Comparison of ENCODE assay signal across 8 cellular contexts in genomic region chr7:74083928-74084721, GRCh38. TPM values are rescaled to one million over a fixed set of nuclear protein-coding genes. Genes with fewer than 3 reads are reported as not detected.
DNase-seq lines count a peak whose midpoint lies in the region; ATAC-seq, FAIRE-seq and TF ChIP-seq lines count a peak whose summit lies in the region.

No MANE protein-coding gene starts in this region.

- peak overlapping the region; percentile 84 for H3K4me2 ChIP-seq in Loucy (ENCODE audit: low read depth, low read length, poor library complexity, severe bottlenecking)

- peak overlapping the region; percentile 76 for H3K4me3 ChIP-seq in Loucy (ENCODE audit: low read length, poor library complexity, severe bottlenecking)
- peak overlapping the region; percentile 82 for H3K4me3 ChIP-seq in epithelial cell of proximal tubule (ENCODE audit: low read depth, low read length)
- peak overlapping the region; percentile 44 for H3K4me3 ChIP-seq in naive thymus-derived CD4-positive, alpha-beta T cell (ENCODE audit: low read length)
- H3K4me3 ChIP-seq in aorta (ENCODE audit: low read length in 2 of 2), result peak overlapping the region; percentile 93 to 98

- peak; percentile 48 for FAIRE-seq in GM12891 (lab: Jason Lieb, UNC)

- ATAC-seq in activated B cell treated with CpG ODN at 0.5 μM for 24 hours (ENCODE audit: low read depth) (peak; percentile 59), aorta (ENCODE audit: low FRiP score) (peak; percentile 40)
- ATAC-seq in naive thymus-derived CD4-positive, alpha-beta T cell, result peak; percentile 68

- peak overlapping the region; percentile 53 for H3K27ac Mint-ChIP-seq in activated B cell treated with CpG ODN at 0.5 μM for 24 hours
- peak overlapping the region in 6 of 9 donors; percentile 18 to 80 (median 69) for H3K27ac Mint-ChIP-seq in naive thymus-derived CD4-positive, alpha-beta T cell

- TF ChIP-seq POLR2A in GM12891 (IDR thresholded peaks at IDR 0.05; ENCODE audit: low read depth, low read length), result no peak

- H3K4me3 Mint-ChIP-seq in activated B cell treated with CpG ODN at 0.5 μM for 24 hours, result peak overlapping the region; percentile 84
- peak overlapping the region; percentile 57 to 89 (median 80) for H3K4me3 Mint-ChIP-seq in naive thymus-derived CD4-positive, alpha-beta T cell

- DNase-seq in GM12891 (ENCODE audit: insufficient read length, low spot score) (no peak), HCEC 1CT (peak; percentile 83), activated B cell treated with CpG ODN at 0.5 μM for 24 hours (no peak), epithelial cell of proximal tubule (ENCODE audit: low read depth) (no peak), aorta (peak; percentile 66 to 83), activated gamma-delta T cell treated with Interleukin-2 at 50 U/mL for 16 hours (no peak)
- DNase-seq in naive thymus-derived CD4-positive, alpha-beta T cell, result peak in 2 of 9 donors; percentile 43 to 71

- no peaks in the 10 kb centered on the region for H4K20me1 ChIP-seq in Loucy (ENCODE audit: insufficient read depth, low read length, poor library complexity, severe bottlenecking)

- peak overlapping the region; percentile 80 for H3K9ac ChIP-seq in Loucy (ENCODE audit: low read depth, low read length, poor library complexity, severe bottlenecking)

- no peaks in the 10 kb centered on the region for H3K27me3 Mint-ChIP-seq in activated B cell treated with CpG ODN at 0.5 μM for 24 hours
- no peaks in the 10 kb centered on the region for H3K27me3 Mint-ChIP-seq in naive thymus-derived CD4-positive, alpha-beta T cell

- H3K36me3 Mint-ChIP-seq in activated B cell treated with CpG ODN at 0.5 μM for 24 hours (ENCODE audit: low read depth), result peaks cover 13% of the 10 kb centered on the region
- peaks cover 0 to 18% (median 3%) of the 10 kb centered on the region in 5 donors for H3K36me3 Mint-ChIP-seq in naive thymus-derived CD4-positive, alpha-beta T cell

- intact Hi-C loops in activated B cell treated with CpG ODN at 0.5 μM for 24 hours (cut with micrococcal nuclease) (loop anchor here (1.0 to 5.0 kb wide), 5 partner anchors 10 to 203 kb away; partner anchors contain the start of genes CLIP2 and EIF4H), aorta (cut with DNase I) (loop anchor here in 1 of 2 donors (5.0 kb wide), 1 partner anchor 93 kb away; no protein-coding TSS in a partner anchor)
- intact Hi-C loops in naive thymus-derived CD4-positive, alpha-beta T cell (cut with micrococcal nuclease), result loop anchor here (1.0 to 5.0 kb wide), 10 partner anchors 10 to 1655 kb away; partner anchors contain the start of genes ABHD11 (in 2 of the 2), RFC2 (in 2 of the 2), EIF4H (in 1 of the 2) and HIP1 (in 1 of the 2)

- peak overlapping the region; percentile 69 for H3K27ac ChIP-seq in naive thymus-derived CD4-positive, alpha-beta T cell (ENCODE audit: low read depth, low read length)
- no peak overlapping the region for H3K27ac ChIP-seq in aorta (ENCODE audit: low read depth in 1 of 2, low read length in 2 of 2)

- H3K36me3 ChIP-seq in Loucy (ENCODE audit: insufficient read depth, low read length) (no peaks in the 10 kb centered on the region), aorta (ENCODE audit: control insufficient read depth in 1 of 2, insufficient read depth in 2 of 2, low read length in 1 of 2) (no peaks in the 10 kb centered on the region)
- no peaks in the 10 kb centered on the region for H3K36me3 ChIP-seq in naive thymus-derived CD4-positive, alpha-beta T cell (ENCODE audit: control insufficient read depth in 2 of 3, insufficient read depth in 3 of 3, low read length in 3 of 3)

- 4 to 6% methylated on average over 28 to 61 of the region's 61 CpGs for WGBS in aorta, 2 donors

- CTCF ChIA-PET in activated B cell treated with CpG ODN at 0.5 μM for 24 hours (lab: Charles Lee), result interaction anchor here (0.9 to 2.3 kb wide), 4 partner anchors 16 to 317 kb away, joined by 3 to 6 read pairs (median 4); no protein-coding TSS in a partner anchor
- CTCF ChIA-PET in naive thymus-derived CD4-positive, alpha-beta T cell (lab: Charles Lee), result interaction anchor here (0.7 kb wide), 1 partner anchor 14 kb away, joined by 3 read pairs; no protein-coding TSS in a partner anchor

- H3K9me3 Mint-ChIP-seq in activated B cell treated with CpG ODN at 0.5 μM for 24 hours, result no peaks in the 10 kb centered on the region
- no peaks in the 10 kb centered on the region for H3K9me3 Mint-ChIP-seq in naive thymus-derived CD4-positive, alpha-beta T cell

- H3K27me3 ChIP-seq in Loucy (ENCODE audit: insufficient read depth, low read length, poor library complexity, severe bottlenecking) (no peaks in the 10 kb centered on the region), aorta (ENCODE audit: control insufficient read depth in 1 of 2, insufficient read depth in 2 of 2, low read length in 1 of 2) (no peaks in the 10 kb centered on the region)
- H3K27me3 ChIP-seq in naive thymus-derived CD4-positive, alpha-beta T cell (ENCODE audit: control insufficient read depth in 2 of 2, insufficient read depth in 2 of 2, low read length in 2 of 2), result no peaks in the 10 kb centered on the region

- peak overlapping the region; percentile 66 for H2AFZ ChIP-seq in Loucy (ENCODE audit: low read length)

- H3K4me1 ChIP-seq in Loucy (ENCODE audit: insufficient read depth, low read length, poor library complexity, severe bottlenecking) (peaks cover 16% of the 10 kb centered on the region), aorta (ENCODE audit: control insufficient read depth in 1 of 2, insufficient read depth in 2 of 2, low read length in 2 of 2) (peaks cover 0 to 3% of the 10 kb centered on the region in 2 donors)
- H3K4me1 ChIP-seq in naive thymus-derived CD4-positive, alpha-beta T cell (ENCODE audit: control insufficient read depth in 2 of 2, insufficient read depth in 2 of 2, low read length in 2 of 2), result peaks cover 7 to 11% of the 10 kb centered on the region in 2 donors

- H3K9me3 ChIP-seq in Loucy (ENCODE audit: insufficient read depth, low read depth, low read length), result no peaks in the 10 kb centered on the region
- no peaks in the 10 kb centered on the region for H3K9me3 ChIP-seq in naive thymus-derived CD4-positive, alpha-beta T cell (ENCODE audit: control insufficient read depth in 2 of 3, low read length in 3 of 3)
- no peaks in the 10 kb centered on the region for H3K9me3 ChIP-seq in aorta (ENCODE audit: control insufficient read depth, low read length)

- H3K4me1 Mint-ChIP-seq in activated B cell treated with CpG ODN at 0.5 μM for 24 hours, result peaks cover 7% of the 10 kb centered on the region
- peaks cover 0 to 18% (median 9%) of the 10 kb centered on the region in 7 donors for H3K4me1 Mint-ChIP-seq in naive thymus-derived CD4-positive, alpha-beta T cell

- H3K79me2 ChIP-seq in Loucy (ENCODE audit: insufficient read depth, low read length), result peaks cover 9% of the 10 kb centered on the region; the same call in 1 of the 2 replicates

- POLR2A ChIA-PET in activated B cell treated with CpG ODN at 0.5 μM for 24 hours (lab: Charles Lee), result interaction anchor here (0.5 to 3.7 kb wide), 13 partner anchors 10 to 288 kb away, joined by 3 to 59 read pairs (median 4); partner anchors contain the start of genes EIF4H and LAT2
- POLR2A ChIA-PET in naive thymus-derived CD4-positive, alpha-beta T cell (lab: Charles Lee), result interaction anchor here (0.7 to 1.7 kb wide), 3 partner anchors 10 to 171 kb away, joined by 4 to 11 read pairs (median 5); partner anchors contain the start of gene EIF4H

- no peaks in the 10 kb centered on the region for H3K9me2 ChIP-seq in Loucy (replicated peaks; ENCODE audit: low read depth, low read length)

- TF ChIP-seq CTCF in Loucy (conservative IDR thresholded peaks at IDR 0.05; ENCODE audit: low read length) (no peak), activated B cell treated with CpG ODN at 0.5 μM for 24 hours (IDR thresholded peaks at IDR 0.05) (no peak), epithelial cell of proximal tubule (conservative IDR thresholded peaks at IDR 0.05; ENCODE audit: low read depth, low read length) (no peak)

- H3F3A ChIP-seq in Loucy (ENCODE audit: low read depth), result no peaks in the 10 kb centered on the region

TF ChIP-seq in GM12891, 5 proteins besides CTCF, POLR2A, EP300 and RAD21:
- no peak for TF ChIP-seq POLR2AphosphoS5 (IDR thresholded peaks at IDR 0.05; ENCODE audit: low read depth, low read length)

RNA-seq across cellular contexts. Expression of gene LIMK1, which starts 0.5 kb away (rescaled TPM):
- polyA plus RNA-seq in GM12891 (2012; ENCODE audit: low read depth, missing spikeins), result 29.8 TPM
- total RNA-seq in activated B cell treated with CpG ODN at 0.5 μM for 24 hours, result 59.6 and 62.7 TPM in 2 replicates
- 55.0 and 79.3 TPM in 2 replicates for total RNA-seq in epithelial cell of proximal tubule
- total RNA-seq in naive thymus-derived CD4-positive, alpha-beta T cell, result 10 to 100 TPM; 11.0 to 19.7 (median 14.1) TPM
- 1 to 10 TPM; 2.2 to 2.9 TPM for polyA plus RNA-seq in naive thymus-derived CD4-positive, alpha-beta T cell
- total RNA-seq in aorta, result 10 to 100 TPM; 14.7 to 18.9 TPM
- polyA plus RNA-seq in aorta, result 1 to 10 TPM; 6.1 to 8.4 TPM

RNA-seq across cellular contexts. Expression of gene ELN, which starts 56.2 kb away (rescaled TPM):
- polyA plus RNA-seq in GM12891 (2012; ENCODE audit: low read depth, missing spikeins), result not detected
- total RNA-seq in activated B cell treated with CpG ODN at 0.5 μM for 24 hours (not detected in 2 replicates), epithelial cell of proximal tubule (0.12 TPM in 1 of 2 replicates, not detected in the other), aorta (100 to 1,000 TPM; 556 to 836 TPM)
- total RNA-seq in naive thymus-derived CD4-positive, alpha-beta T cell, result under 1 TPM in 3 of 5 experiments, not detected in 2; 0.11 to 0.67 (median 0.66) TPM
- polyA plus RNA-seq in naive thymus-derived CD4-positive, alpha-beta T cell, result not detected
- polyA plus RNA-seq in aorta, result 1,000 to 10,000 TPM in 1 of 2 donors, 100 to 1,000 TPM in 1; 262 to 1,097 TPM

Comparison
In these comparisons a context has a peak if more than half of its experiments do, and no peak if none do; other contexts are left out.
1. DNase-seq: peak in HCEC 1CT (single experiment) and aorta (2 of 2); none in GM12891 (single experiment), activated B cell treated with CpG ODN at 0.5 μM for 24 hours (single experiment), epithelial cell of proximal tubule (single experiment) and activated gamma-delta T cell treated with Interleukin-2 at 50 U/mL for 16 hours (single experiment).
2. H3K4me3 ChIP-seq: peak in every context shown above with its lines; median percentile 96 in aorta; 82 in epithelial cell of proximal tubule; 76 in Loucy; 44 in naive thymus-derived CD4-positive, alpha-beta T cell.
3. RNA of gene ELN, which starts 56.2 kb away (total RNA-seq): 556 to 836 TPM in aorta; 0.12 TPM in epithelial cell of proximal tubule, 0.11 to 0.67 TPM in naive thymus-derived CD4-positive, alpha-beta T cell and not detected in activated B cell treated with CpG ODN at 0.5 μM for 24 hours; every median in the first group is over 100 times any median in the second.
4. Peak in every context shown above with its lines, with median percentiles within 50 percentile points of each other: ATAC-seq.